In genomic region chr1:68359045-68359444, GRCh38 we compare ENCODE assay signal across 31 cellular contexts.
DNase-seq lines count a peak whose midpoint lies in the region; ATAC-seq, FAIRE-seq and TF ChIP-seq lines count a peak whose summit lies in the region.
"Had no signal": no experiment of that assay in that cellular context is flagged by ENCODE, and none has a peak within 500 bp of the region (broad histone marks: within the 10 kb centered on the region; RNA-seq: fewer than 3 reads in every experiment).

No MANE protein-coding gene starts in this region.

- H3K9me3 ChIP-seq in mammary epithelial cell (replicated peaks; ENCODE audit: insufficient read depth, low read length): no peaks in the 10 kb centered on the region
- no peaks in the 10 kb centered on the region for H3K9me3 ChIP-seq in H1 (ENCODE audit: insufficient read depth in 2 of 2, low read depth in 1 of 2, low read length in 1 of 2)
- H3K9me3 ChIP-seq in right lobe of liver: no peaks in the 10 kb centered on the region
- no peaks in the 10 kb centered on the region for H3K9me3 ChIP-seq in esophagus muscularis mucosa
- H3K9me3 ChIP-seq: colonic mucosa, SJCRH30 had no signal

- no peak overlapping the region for H3K56ac ChIP-seq in H1 (replicated peaks; ENCODE audit: insufficient read length, low read depth, low read length)

- H4K5ac ChIP-seq in H1 (ENCODE audit: insufficient read length, low read depth, low read length): no peak overlapping the region

- H3K4me1 ChIP-seq in mammary epithelial cell (ENCODE audit: insufficient read depth, low read length): peaks cover 5% of the 10 kb centered on the region
- H3K4me1 ChIP-seq in H1 (replicated peaks in 1 of 4; ENCODE audit: control insufficient read depth in 3 of 4, insufficient read depth in 4 of 4, low read length in 3 of 4): no peaks in the 10 kb centered on the region
- H3K4me1 ChIP-seq in right lobe of liver: peaks cover 0 to 11% (median 1%) of the 10 kb centered on the region in 4 donors
- H3K4me1 ChIP-seq in esophagus muscularis mucosa: peaks cover 6 to 18% (median 15%) of the 10 kb centered on the region in 4 donors
- H3K4me1 ChIP-seq: colonic mucosa, SJCRH30 had no signal

- ATAC-seq in right lobe of liver: peak in 3 of 4 donors; percentile 60 to 74 (median 64)
- no peak for ATAC-seq in natural killer cell treated with Interleukin-12 subunit alpha and Interleukin-12 subunit beta and Interleukin-15 and Interleukin-18, amount 100 ng/mL, for 72 hours
- ATAC-seq: esophagus mucosa; stimulated activated effector memory CD8-positive, alpha-beta T cell treated with anti-CD3 and anti-CD28 coated beads, Interleukin-12 subunit alpha, Interleukin-12 subunit beta, amount 100 ng/mL, for 72 hours; T-cell had no signal

- no peak overlapping the region for H3K9ac ChIP-seq in mammary epithelial cell (ENCODE audit: insufficient read depth, low read length)
- no peak overlapping the region for H3K9ac ChIP-seq in H1 (replicated peaks in 1 of 4; ENCODE audit: extremely low read depth in 1 of 4, low read depth in 3 of 4, low read length in 3 of 4)

- dilution Hi-C loops in mammary epithelial cell (cut with HindIII; ENCODE audit: low sequenced_read_pairs): no loop called here

- no peak for TF ChIP-seq RAD21 in H1 (IDR thresholded peaks at IDR 0.05 in 1 of 2, conservative IDR thresholded peaks at IDR 0.05 in 1 of 2; ENCODE audit: low read depth in 2 of 2, low read length in 2 of 2)

- H3K4me3 ChIP-seq in mammary epithelial cell (replicated peaks in 1 of 3; ENCODE audit: insufficient read depth in 1 of 3, low read depth in 2 of 3, low read length in 3 of 3) (no peak overlapping the region), H1 (ENCODE audit: extremely low read depth in 1 of 4, insufficient read depth in 2 of 4, low read depth in 3 of 4, low read length in 4 of 4) (no peak overlapping the region), right lobe of liver (no peak overlapping the region), esophagus muscularis mucosa (no peak overlapping the region)
- H3K4me3 ChIP-seq: cardiac muscle cell, colonic mucosa, SJCRH30 had no signal

- H3K4me2 ChIP-seq in mammary epithelial cell (ENCODE audit: insufficient read depth, low read depth, low read length) (no peak overlapping the region), H1 (ENCODE audit: insufficient read depth in 1 of 2, low read depth in 2 of 2, low read length in 2 of 2) (no peak overlapping the region)

- no peak overlapping the region for H3K18ac ChIP-seq in H1 (ENCODE audit: extremely low read depth, low read length)

- POLR2A ChIA-PET in MCF 10A (lab: Yijun Ruan, JAX) (no interaction called here), H1 (lab: Charles Lee; ENCODE audit: partially characterized antibody) (no interaction called here)

- H3K4me1 Mint-ChIP-seq in MCF 10A (ENCODE audit: insufficient read depth, unreplicated experiment): peaks cover 17% of the 10 kb centered on the region
- no peaks in the 10 kb centered on the region for H3K4me1 Mint-ChIP-seq in natural killer cell treated with Interleukin-12 subunit alpha and Interleukin-12 subunit beta and Interleukin-15 and Interleukin-18, amount 100 ng/mL, for 72 hours (ENCODE audit: low read depth in 2 of 2)
- H3K4me1 Mint-ChIP-seq: activated naive CD4-positive, alpha-beta T cell treated with anti-CD3 and anti-CD28 coated beads, Interleukin-2, amount 10 ng/mL, durations not matched to agents 7 days and 5 days; CD4-positive, alpha-beta memory T cell; stimulated activated effector memory CD8-positive, alpha-beta T cell treated with anti-CD3 and anti-CD28 coated beads, Interleukin-12 subunit alpha, Interleukin-12 subunit beta, amount 100 ng/mL, for 72 hours; T-cell had no signal

- no peak overlapping the region for H2BK120ac ChIP-seq in H1 (replicated peaks; ENCODE audit: low read depth, low read length)

- TF ChIP-seq EP300 in H1 (IDR thresholded peaks at IDR 0.05; ENCODE audit: borderline replicate concordance in 1 of 2, low read depth in 2 of 2, low read length in 2 of 2): no peak
- no peak for TF ChIP-seq EP300 in esophagus muscularis mucosa (IDR thresholded peaks at IDR 0.05)

- H4K8ac ChIP-seq in H1 (ENCODE audit: extremely low read depth, insufficient read depth, low read length): no peak overlapping the region

- 60% methylated on average over 2 of the region's 2 CpGs for WGBS in mammary epithelial cell (ENCODE audit: low coverage, missing lambda C conversion rate)
- WGBS in H1 (ENCODE audit: extremely low coverage in 1 of 2, insufficient coverage in 1 of 2, insufficient read length in 1 of 2, insufficient replicate concordance in 2 of 2, low coverage in 1 of 2, low lambda C conversion rate in 2 of 2, missing lambda C conversion rate in 1 of 2), 2 experiments: 91% methylated on average over 2 of the region's 2 CpGs; no CpG with 5 or more reads in 1 of the 2 experiments
- 10% methylated on average over 2 of the region's 2 CpGs for WGBS in right lobe of liver (ENCODE audit: insufficient coverage, low coverage, low lambda C conversion rate, missing lambda C conversion rate)
- 37% methylated on average over 2 of the region's 2 CpGs for WGBS in esophagus muscularis mucosa

- no peak overlapping the region for H4K91ac ChIP-seq in H1 (replicated peaks; ENCODE audit: insufficient read length, low read length)

- no peaks in the 10 kb centered on the region for H3K79me1 ChIP-seq in H1 (ENCODE audit: low read depth, low read length)

- H3K79me2 ChIP-seq in mammary epithelial cell (ENCODE audit: insufficient read depth, low read length) (no peaks in the 10 kb centered on the region), H1 (ENCODE audit: control insufficient read depth in 1 of 2, insufficient read depth in 2 of 2, low read length in 2 of 2) (no peaks in the 10 kb centered on the region)

- H2BK5ac ChIP-seq in H1 (ENCODE audit: low read depth, low read length): no peak overlapping the region

- no peak overlapping the region for H2AK5ac ChIP-seq in H1 (ENCODE audit: low read depth, low read length)

- in situ Hi-C loops in mammary epithelial cell (cut with MboI; ENCODE audit: low sequenced_read_pairs in 2 of 2) (no loop called here), ACHN (cut with HindIII; ENCODE audit: low pct_ligation_motif_present, low pct_unique_long_range_greater_than_20kb, low sequenced_read_pairs) (no loop called here)

- H3K14ac ChIP-seq in H1 (ENCODE audit: insufficient read length): no peak overlapping the region

- no peak overlapping the region for H2AFZ ChIP-seq in mammary epithelial cell (ENCODE audit: low read depth, low read length)
- H2AFZ ChIP-seq in H1 (ENCODE audit: low read length): no peak overlapping the region

- no peak overlapping the region for H3K27ac ChIP-seq in mammary epithelial cell (ENCODE audit: insufficient read depth, low read depth, low read length)
- H3K27ac ChIP-seq in H1 (ENCODE audit: low read depth, low read length): no peak overlapping the region
- H3K27ac ChIP-seq in right lobe of liver: no peak overlapping the region
- H3K27ac ChIP-seq in esophagus muscularis mucosa (replicated peaks in 1 of 4): no peak overlapping the region
- H3K27ac ChIP-seq: 22Rv1, cardiac muscle cell, colonic mucosa, SJCRH30 had no signal

- peak; percentile 36 for DNase-seq in MCF 10A (ENCODE audit: unreplicated experiment)
- no peak for DNase-seq in mammary epithelial cell
- no peak for DNase-seq in H1 (ENCODE audit: low read depth in 1 of 2, low spot score in 2 of 2)
- DNase-seq in right lobe of liver: no peak
- DNase-seq in ACHN: no peak
- no peak for DNase-seq in natural killer cell treated with Interleukin-12 subunit alpha and Interleukin-12 subunit beta and Interleukin-15 and Interleukin-18, amount 100 ng/mL, for 72 hours (ENCODE audit: low spot score)
- no peak for DNase-seq in NCI-H187 treated with DMSO at 0.1 percent for 48 hours (lab: John Stamatoyannopoulos, UW)
- no peak for DNase-seq in esophagus muscularis mucosa (ENCODE audit: extremely low spot score)
- DNase-seq: activated CD4-positive, alpha-beta T cell treated with anti-CD3 and anti-CD28 coated beads, Interleukin-2, amount 50 U/mL, for 4 hours; activated CD8-positive, alpha-beta memory T cell treated with anti-CD3 and anti-CD28 coated beads, Interleukin-2, amount 50 U/mL, for 4 hours; activated naive CD4-positive, alpha-beta T cell treated with anti-CD3 and anti-CD28 coated beads, Interleukin-2, amount 10 ng/mL, durations not matched to agents 7 days and 5 days; CD4-positive, alpha-beta memory T cell; colonic mucosa; DMS 273 treated with DMSO at 0.1 percent for 48 hours; glutamatergic neuron; NCI-H1105 treated with DMSO at 0.1 percent for 48 hours; NCI-H2081; NCI-H2227 treated with DMSO at 0.1 percent for 48 hours; NCI-H748 treated with DMSO at 0.1 percent for 48 hours; retina; SJCRH30; stimulated activated CD4-positive, alpha-beta T cell treated with anti-CD3 and anti-CD28 coated beads, Interleukin-4, amount 100 ng/mL, for 1 hour; T-cell had no signal

- no peaks in the 10 kb centered on the region for H3K27me3 ChIP-seq in mammary epithelial cell (ENCODE audit: insufficient read depth, low read length)
- no peaks in the 10 kb centered on the region for H3K27me3 ChIP-seq in H1 (replicated peaks in 1 of 4; ENCODE audit: control insufficient read depth in 3 of 4, extremely low read depth in 1 of 4, insufficient read depth in 3 of 4, low read length in 3 of 4)
- no peaks in the 10 kb centered on the region for H3K27me3 ChIP-seq in right lobe of liver
- H3K27me3 ChIP-seq in esophagus muscularis mucosa: no peaks in the 10 kb centered on the region
- H3K27me3 ChIP-seq: cardiac muscle cell, colonic mucosa, SJCRH30 had no signal

- H2BK12ac ChIP-seq in H1 (ENCODE audit: low read depth, low read length): no peak overlapping the region

- no peak overlapping the region for H3K4me3 Mint-ChIP-seq in MCF 10A (ENCODE audit: unreplicated experiment)
- no peak overlapping the region for H3K4me3 Mint-ChIP-seq in natural killer cell treated with Interleukin-12 subunit alpha and Interleukin-12 subunit beta and Interleukin-15 and Interleukin-18, amount 100 ng/mL, for 72 hours
- H3K4me3 Mint-ChIP-seq: activated naive CD4-positive, alpha-beta T cell treated with anti-CD3 and anti-CD28 coated beads, Interleukin-2, amount 10 ng/mL, durations not matched to agents 7 days and 5 days; activated T-helper 1 cell treated with anti-CD3 and anti-CD28 coated beads, Interleukin-12 subunit alpha, Interleukin-12 subunit beta, Interleukin-2, Interleukin-4 antibody, amounts not matched to agents 30 ng/mL and 10 ng/mL and 1 ng/mL, durations not matched to agents 14 hours and 24 hours and 36 hours; CD4-positive, alpha-beta memory T cell; nephron; stimulated activated effector memory CD8-positive, alpha-beta T cell treated with anti-CD3 and anti-CD28 coated beads, Interleukin-12 subunit alpha, Interleukin-12 subunit beta, amount 100 ng/mL, for 72 hours; T-cell had no signal

- intact Hi-C loops in MCF 10A (cut with micrococcal nuclease): no loop called here
- intact Hi-C loops in mammary epithelial cell (cut with micrococcal nuclease): no loop called here
- intact Hi-C loops in right lobe of liver (cut with DNase I): no loop called here
- intact Hi-C loops in esophagus muscularis mucosa (cut with DNase I): no loop called here

- TF ChIP-seq POLR2A in H1 (IDR thresholded peaks at IDR 0.05; ENCODE audit: control extremely low read depth in 1 of 2, low read depth in 2 of 2, low read length in 2 of 2) (no peak), right lobe of liver (IDR thresholded peaks at IDR 0.05) (no peak), esophagus muscularis mucosa (IDR thresholded peaks at IDR 0.05; ENCODE audit: low read depth) (no peak)

- H3K27me3 Mint-ChIP-seq in MCF 10A (ENCODE audit: insufficient read depth, unreplicated experiment): no peaks in the 10 kb centered on the region
- H3K27me3 Mint-ChIP-seq in natural killer cell treated with Interleukin-12 subunit alpha and Interleukin-12 subunit beta and Interleukin-15 and Interleukin-18, amount 100 ng/mL, for 72 hours: peaks cover 2 to 7% of the 10 kb centered on the region in 2 donors
- H3K27me3 Mint-ChIP-seq: activated naive CD4-positive, alpha-beta T cell treated with anti-CD3 and anti-CD28 coated beads, Interleukin-2, amount 10 ng/mL, durations not matched to agents 7 days and 5 days had no signal

- H3K36me3 Mint-ChIP-seq in MCF 10A (ENCODE audit: insufficient read depth, unreplicated experiment): no peaks in the 10 kb centered on the region
- no peaks in the 10 kb centered on the region for H3K36me3 Mint-ChIP-seq in natural killer cell treated with Interleukin-12 subunit alpha and Interleukin-12 subunit beta and Interleukin-15 and Interleukin-18, amount 100 ng/mL, for 72 hours
- H3K36me3 Mint-ChIP-seq: activated naive CD4-positive, alpha-beta T cell treated with anti-CD3 and anti-CD28 coated beads, Interleukin-2, amount 10 ng/mL, durations not matched to agents 7 days and 5 days; CD4-positive, alpha-beta memory T cell; stimulated activated effector memory CD8-positive, alpha-beta T cell treated with anti-CD3 and anti-CD28 coated beads, Interleukin-12 subunit alpha, Interleukin-12 subunit beta, amount 100 ng/mL, for 72 hours; T-cell had no signal

- no peak overlapping the region for H2BK15ac ChIP-seq in H1 (ENCODE audit: low read length)

- CTCF ChIA-PET in MCF 10A (lab: Yijun Ruan, JAX) (interaction anchor here (1.9 to 27.8 kb wide), 2 partner anchors 16 to 241 kb away, joined by 5 to 599 read pairs; no protein-coding TSS in a partner anchor), mammary epithelial cell (lab: Charles Lee; ENCODE audit: low non-redundant PET) (interaction anchor here (0.5 to 0.6 kb wide), 2 partner anchors 22 to 86 kb away, joined by 6 to 11 read pairs; no protein-coding TSS in a partner anchor), H1 (lab: Charles Lee; ENCODE audit: partially characterized antibody) (interaction anchor here (1.7 to 2.3 kb wide), 4 partner anchors 13 to 238 kb away, joined by 5 to 11 read pairs (median 7); no protein-coding TSS in a partner anchor)

- no peak overlapping the region for H2BK20ac ChIP-seq in H1 (ENCODE audit: low read length)

- no peak for FAIRE-seq in H1 (lab: Jason Lieb, UNC)
- FAIRE-seq: GM12891, islet of Langerhans had no signal

- H3K23ac ChIP-seq in H1 (ENCODE audit: insufficient read length): no peak overlapping the region

- H3K36me3 ChIP-seq in mammary epithelial cell (ENCODE audit: insufficient read depth, low read length) (no peaks in the 10 kb centered on the region), H1 (ENCODE audit: control insufficient read depth in 2 of 4, insufficient read depth in 4 of 4, low read length in 3 of 4) (no peaks in the 10 kb centered on the region), right lobe of liver (no peaks in the 10 kb centered on the region), esophagus muscularis mucosa (no peaks in the 10 kb centered on the region)
- H3K36me3 ChIP-seq: cardiac muscle cell, colonic mucosa, SJCRH30 had no signal

- peaks cover 7% of the 10 kb centered on the region for H3K9me3 Mint-ChIP-seq in MCF 10A (ENCODE audit: unreplicated experiment)
- H3K9me3 Mint-ChIP-seq in natural killer cell treated with Interleukin-12 subunit alpha and Interleukin-12 subunit beta and Interleukin-15 and Interleukin-18, amount 100 ng/mL, for 72 hours: no peaks in the 10 kb centered on the region
- H3K9me3 Mint-ChIP-seq: activated naive CD4-positive, alpha-beta T cell treated with anti-CD3 and anti-CD28 coated beads, Interleukin-2, amount 10 ng/mL, durations not matched to agents 7 days and 5 days; activated T-helper 1 cell treated with anti-CD3 and anti-CD28 coated beads, Interleukin-12 subunit alpha, Interleukin-12 subunit beta, Interleukin-2, Interleukin-4 antibody, amounts not matched to agents 30 ng/mL and 10 ng/mL and 1 ng/mL, durations not matched to agents 14 hours and 24 hours and 36 hours; nephron; T-cell had no signal

- no peaks in the 10 kb centered on the region for H3K23me2 ChIP-seq in H1 (ENCODE audit: low read depth, low read length)

- no peak for TF ChIP-seq CTCF in MCF 10A (IDR thresholded peaks at IDR 0.05; ENCODE audit: unreplicated experiment)
- TF ChIP-seq CTCF in mammary epithelial cell (conservative IDR thresholded peaks at IDR 0.05 in 1 of 2, IDR thresholded peaks at IDR 0.05 in 1 of 2; ENCODE audit: extremely low read depth in 1 of 2, insufficient read depth in 1 of 2, low read depth in 1 of 2, low read length in 2 of 2): no peak
- TF ChIP-seq CTCF in H1 (IDR thresholded peaks at IDR 0.05; ENCODE audit: control extremely low read depth in 1 of 3, insufficient read depth in 1 of 3, low read depth in 1 of 3, low read length in 3 of 3): no peak
- no peak for TF ChIP-seq CTCF in right lobe of liver (IDR thresholded peaks at IDR 0.05)
- no peak for TF ChIP-seq CTCF in esophagus muscularis mucosa (IDR thresholded peaks at IDR 0.05)

- no peak overlapping the region for H3K27ac Mint-ChIP-seq in MCF 10A (ENCODE audit: low read depth, unreplicated experiment)
- H3K27ac Mint-ChIP-seq in natural killer cell treated with Interleukin-12 subunit alpha and Interleukin-12 subunit beta and Interleukin-15 and Interleukin-18, amount 100 ng/mL, for 72 hours: no peak overlapping the region
- H3K27ac Mint-ChIP-seq: activated naive CD4-positive, alpha-beta T cell treated with anti-CD3 and anti-CD28 coated beads, Interleukin-2, amount 10 ng/mL, durations not matched to agents 7 days and 5 days; activated T-helper 1 cell treated with anti-CD3 and anti-CD28 coated beads, Interleukin-12 subunit alpha, Interleukin-12 subunit beta, Interleukin-2, Interleukin-4 antibody, amounts not matched to agents 30 ng/mL and 10 ng/mL and 1 ng/mL, durations not matched to agents 14 hours and 24 hours and 36 hours; CD4-positive, alpha-beta memory T cell; stimulated activated effector memory CD8-positive, alpha-beta T cell treated with anti-CD3 and anti-CD28 coated beads, Interleukin-12 subunit alpha, Interleukin-12 subunit beta, amount 100 ng/mL, for 72 hours; T-cell had no signal

- no peaks in the 10 kb centered on the region for H4K20me1 ChIP-seq in mammary epithelial cell (ENCODE audit: insufficient read depth, low read length)
- H4K20me1 ChIP-seq in H1 (replicated peaks in 1 of 2; ENCODE audit: control insufficient read depth in 1 of 2, insufficient read depth in 2 of 2, low read length in 2 of 2): no peaks in the 10 kb centered on the region

- H3K4ac ChIP-seq in H1 (replicated peaks; ENCODE audit: insufficient read length, low read depth, low read length): no peak overlapping the region

- BruUV-seq in MCF 10A (replicated peaks; lab: Mats Ljungman, UMichigan) (no TSS peak), mammary epithelial cell (replicated peaks; lab: Mats Ljungman, UMichigan) (no TSS peak)

Comparison
In these comparisons a context has a peak if more than half of its experiments do, and no peak if none do; other contexts are left out.
1. ATAC-seq: peak in right lobe of liver (3 of 4); none in natural killer cell treated with Interleukin-12 subunit alpha and Interleukin-12 subunit beta and Interleukin-15 and Interleukin-18, amount 100 ng/mL, for 72 hours (0 of 2).